Comparison of ENCODE assay signal across 24 cellular contexts in the genomic region with DNA sequence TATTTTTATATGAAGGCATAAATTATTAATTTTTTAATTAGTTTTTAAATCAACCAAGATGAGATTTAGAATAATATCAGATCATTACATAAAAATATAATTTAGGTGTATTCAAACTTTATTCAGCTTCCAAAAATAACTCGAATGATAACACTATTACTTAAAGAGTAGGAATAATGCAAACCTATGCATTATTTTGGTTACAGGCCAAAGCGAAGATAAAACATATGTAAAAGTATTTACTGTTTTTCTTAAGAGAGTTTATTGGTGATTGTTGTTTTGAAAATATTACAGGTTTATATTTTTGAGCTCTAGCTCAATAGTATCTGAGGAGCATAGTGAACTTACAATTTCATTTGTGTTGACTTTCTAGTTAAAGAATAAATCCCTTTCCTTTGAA.
"Had no signal": no experiment of that assay in that cellular context is flagged by ENCODE, and none has a peak within 500 bp of the region (broad histone marks: within the 10 kb centered on the region; RNA-seq: fewer than 3 reads in every experiment).

No MANE protein-coding gene starts in this region.

- H3K9me3 ChIP-seq: MG63, SJCRH30 had no signal

- H3K4me3 ChIP-seq: MG63, SJCRH30 had no signal

- H3K27ac Mint-ChIP-seq: IgD-negative memory B cell had no signal

- H3K36me3 ChIP-seq: MG63, SJCRH30 had no signal

- H3K4me3 Mint-ChIP-seq: IgD-negative memory B cell had no signal

- H3K27me3 Mint-ChIP-seq: IgD-negative memory B cell had no signal

- H3K9me3 Mint-ChIP-seq: IgD-negative memory B cell had no signal

- H3K27me3 ChIP-seq: MG63, SJCRH30 had no signal

- DNase-seq: KBM-7, MG63, NCI-H1092, NCI-H1105 treated with DMSO at 0.1 percent for 48 hours, NCI-H1417 treated with DMSO at 0.1 percent for 48 hours, NCI-H146, NCI-H1694 treated with DMSO at 0.1 percent for 48 hours, NCI-H1930, NCI-H2081 treated with DMSO at 0.1 percent for 48 hours, NCI-H2171, NCI-H226, NCI-H446, NCI-H510A, NCI-H524 treated with DMSO at 0.1 percent for 48 hours, NCI-H69, NCI-H774, PC-3, SHP77 treated with DMSO at 0.1 percent for 48 hours, SJCRH30, T-helper 1 cell had no signal

- H3K27ac ChIP-seq: SJCRH30 had no signal

- ATAC-seq: Panc1, PC-3, Right ventricle myocardium inferior, SK-N-SH treated with all-trans-retinoic acid at 6 μM for 48 hours had no signal
